Comparison of ENCODE assay signal across 1 cellular context in the genomic region with DNA sequence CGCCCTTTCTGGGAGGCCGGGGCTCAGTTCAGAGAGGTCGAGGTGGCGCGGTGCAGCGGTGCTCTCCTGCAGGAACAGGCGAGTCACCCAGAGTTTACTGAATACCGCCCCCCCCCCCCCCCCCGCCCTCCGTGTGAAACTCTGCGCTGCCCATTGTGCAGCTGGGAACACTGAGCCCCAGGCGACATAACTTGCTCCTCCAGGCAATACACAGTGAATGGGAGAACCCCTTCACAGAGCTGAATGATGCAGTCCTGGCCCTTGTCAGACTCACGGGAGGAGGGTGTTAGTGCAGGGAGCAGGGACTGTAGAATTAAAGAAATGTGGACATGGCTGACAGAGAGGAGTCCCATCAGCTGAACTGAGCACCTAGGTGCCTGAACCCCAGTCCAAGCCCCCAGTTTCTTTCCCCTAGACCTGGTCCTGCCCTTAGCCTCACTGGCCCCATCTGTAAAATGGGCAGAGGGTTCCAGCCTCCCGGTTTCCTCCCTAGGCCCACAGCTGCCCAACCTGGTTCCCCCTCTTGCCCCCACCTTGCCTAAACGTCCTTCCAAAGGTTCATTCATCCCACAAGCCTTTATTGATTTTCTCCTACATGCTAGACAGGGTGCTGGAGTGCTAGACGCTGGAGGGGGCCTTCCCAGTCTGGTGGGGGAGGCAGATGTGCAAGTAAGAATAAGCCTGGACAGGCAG.
TF ChIP-seq lines count a peak whose summit lies in the region.

No MANE protein-coding gene starts in this region.

TF ChIP-seq in HepG2, 621 proteins besides CTCF, POLR2A, EP300 and RAD21 (continued from another document and continues in another):
- TF ChIP-seq, protein P1, sequence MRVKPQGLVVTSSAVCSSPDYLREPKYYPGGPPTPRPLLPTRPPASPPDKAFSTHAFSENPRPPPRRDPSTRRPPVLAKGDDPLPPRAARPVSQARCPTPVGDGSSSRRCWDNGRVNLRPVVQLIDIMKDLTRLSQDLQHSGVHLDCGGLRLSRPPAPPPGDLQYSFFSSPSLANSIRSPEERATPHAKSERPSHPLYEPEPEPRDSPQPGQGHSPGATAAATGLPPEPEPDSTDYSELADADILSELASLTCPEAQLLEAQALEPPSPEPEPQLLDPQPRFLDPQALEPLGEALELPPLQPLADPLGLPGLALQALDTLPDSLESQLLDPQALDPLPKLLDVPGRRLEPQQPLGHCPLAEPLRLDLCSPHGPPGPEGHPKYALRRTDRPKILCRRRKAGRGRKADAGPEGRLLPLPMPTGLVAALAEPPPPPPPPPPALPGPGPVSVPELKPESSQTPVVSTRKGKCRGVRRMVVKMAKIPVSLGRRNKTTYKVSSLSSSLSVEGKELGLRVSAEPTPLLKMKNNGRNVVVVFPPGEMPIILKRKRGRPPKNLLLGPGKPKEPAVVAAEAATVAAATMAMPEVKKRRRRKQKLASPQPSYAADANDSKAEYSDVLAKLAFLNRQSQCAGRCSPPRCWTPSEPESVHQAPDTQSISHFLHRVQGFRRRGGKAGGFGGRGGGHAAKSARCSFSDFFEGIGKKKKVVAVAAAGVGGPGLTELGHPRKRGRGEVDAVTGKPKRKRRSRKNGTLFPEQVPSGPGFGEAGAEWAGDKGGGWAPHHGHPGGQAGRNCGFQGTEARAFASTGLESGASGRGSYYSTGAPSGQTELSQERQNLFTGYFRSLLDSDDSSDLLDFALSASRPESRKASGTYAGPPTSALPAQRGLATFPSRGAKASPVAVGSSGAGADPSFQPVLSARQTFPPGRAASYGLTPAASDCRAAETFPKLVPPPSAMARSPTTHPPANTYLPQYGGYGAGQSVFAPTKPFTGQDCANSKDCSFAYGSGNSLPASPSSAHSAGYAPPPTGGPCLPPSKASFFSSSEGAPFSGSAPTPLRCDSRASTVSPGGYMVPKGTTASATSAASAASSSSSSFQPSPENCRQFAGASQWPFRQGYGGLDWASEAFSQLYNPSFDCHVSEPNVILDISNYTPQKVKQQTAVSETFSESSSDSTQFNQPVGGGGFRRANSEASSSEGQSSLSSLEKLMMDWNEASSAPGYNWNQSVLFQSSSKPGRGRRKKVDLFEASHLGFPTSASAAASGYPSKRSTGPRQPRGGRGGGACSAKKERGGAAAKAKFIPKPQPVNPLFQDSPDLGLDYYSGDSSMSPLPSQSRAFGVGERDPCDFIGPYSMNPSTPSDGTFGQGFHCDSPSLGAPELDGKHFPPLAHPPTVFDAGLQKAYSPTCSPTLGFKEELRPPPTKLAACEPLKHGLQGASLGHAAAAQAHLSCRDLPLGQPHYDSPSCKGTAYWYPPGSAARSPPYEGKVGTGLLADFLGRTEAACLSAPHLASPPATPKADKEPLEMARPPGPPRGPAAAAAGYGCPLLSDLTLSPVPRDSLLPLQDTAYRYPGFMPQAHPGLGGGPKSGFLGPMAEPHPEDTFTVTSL (CRISPR knock-in tag; IDR thresholded peaks at IDR 0.05; ENCODE audit: borderline replicate concordance): no peak
- TF ChIP-seq DPF2 (CRISPR knock-in tag; IDR thresholded peaks at IDR 0.05; ENCODE audit: borderline replicate concordance, low read depth) (no peak), KDM1A (CRISPR knock-in tag; IDR thresholded peaks at IDR 0.05) (peak; percentile 98), MIXL1 (CRISPR knock-in tag; IDR thresholded peaks at IDR 0.05) (no peak), HCFC1 (IDR thresholded peaks at IDR 0.05; ENCODE audit: low read depth, low read length) (no peak), JUNB (CRISPR knock-in tag; IDR thresholded peaks at IDR 0.05; ENCODE audit: borderline replicate concordance) (0 out of 2 replicates have a peak, but pooled peaks have one; percentile 34), CREM (IDR thresholded peaks at IDR 0.05) (no peak; the same call in 1 of the 2 replicates), CREM (CRISPR knock-in tag; IDR thresholded peaks at IDR 0.05) (no peak), HDAC1 (CRISPR knock-in tag; IDR thresholded peaks at IDR 0.05) (peak; percentile 51; the same call in 1 of the 2 replicates), ZBTB7B (CRISPR knock-in tag; IDR thresholded peaks at IDR 0.05) (peak; percentile 41; the same call in 1 of the 2 replicates), FOXP1 (IDR thresholded peaks at IDR 0.05) (no peak), FOXP1 (CRISPR knock-in tag; IDR thresholded peaks at IDR 0.05) (0 out of 2 replicates have a peak, but pooled peaks have one; percentile 11), CEBPG (CRISPR knock-in tag; IDR thresholded peaks at IDR 0.05) (peak; percentile 21; the same call in 1 of the 2 replicates), ZFY (CRISPR knock-in tag; IDR thresholded peaks at IDR 0.05) (no peak), CBFB (CRISPR knock-in tag; IDR thresholded peaks at IDR 0.05) (no peak; the same call in 1 of the 2 replicates), XBP1 (CRISPR knock-in tag; IDR thresholded peaks at IDR 0.05) (no peak), FOXC1 (CRISPR knock-in tag; IDR thresholded peaks at IDR 0.05; ENCODE audit: borderline replicate concordance) (no peak), GATA4 (IDR thresholded peaks at IDR 0.05; ENCODE audit: borderline replicate concordance, low read depth) (no peak), ARNT2 (CRISPR knock-in tag; IDR thresholded peaks at IDR 0.05; ENCODE audit: low read depth) (no peak), MXD4 (CRISPR knock-in tag; IDR thresholded peaks at IDR 0.05) (no peak), ASH2L (IDR thresholded peaks at IDR 0.05; ENCODE audit: insufficient read length, low read depth, low read length) (peak; percentile 58), ZMYM2 (CRISPR knock-in tag; IDR thresholded peaks at IDR 0.05) (peak; percentile 80; the same call in 1 of the 2 replicates), ONECUT2 (CRISPR knock-in tag; IDR thresholded peaks at IDR 0.05) (peak; percentile 95), SOX13 (IDR thresholded peaks at IDR 0.05) (no peak), SOX13 (CRISPR knock-in tag; conservative IDR thresholded peaks at IDR 0.05 in 1 of 2, IDR thresholded peaks at IDR 0.05 in 1 of 2) (0 out of 4 replicates have a peak, but pooled peaks of 1 of the 2 experiments have one; percentile 4), ZNF780A (CRISPR knock-in tag; IDR thresholded peaks at IDR 0.05) (0 out of 2 replicates have a peak, but pooled peaks have one; percentile 26), HNF4G (IDR thresholded peaks at IDR 0.05; ENCODE audit: borderline replicate concordance, low read depth, low read length) (peak; percentile 60; the same call in 1 of the 2 replicates), HNF4G (CRISPR knock-in tag; IDR thresholded peaks at IDR 0.05; ENCODE audit: borderline replicate concordance, low read depth) (no peak), SMAD9 (CRISPR knock-in tag; IDR thresholded peaks at IDR 0.05) (no peak), ZNF292 (CRISPR knock-in tag; IDR thresholded peaks at IDR 0.05; ENCODE audit: borderline replicate concordance, low read depth) (peak; percentile 16; the same call in 1 of the 2 replicates), PHF20 (CRISPR knock-in tag; IDR thresholded peaks at IDR 0.05) (0 out of 2 replicates have a peak, but pooled peaks have one; percentile 24), AGO2 (optimal IDR thresholded peaks at IDR 0.05; ENCODE audit: low read depth, low read length) (no peak), NFKB2 (CRISPR knock-in tag; IDR thresholded peaks at IDR 0.05; ENCODE audit: borderline replicate concordance) (0 out of 2 replicates have a peak, but pooled peaks have one; percentile 3), SSRP1 (CRISPR knock-in tag; IDR thresholded peaks at IDR 0.05) (0 out of 2 replicates have a peak, but pooled peaks have one; percentile 57), MZF1 (CRISPR knock-in tag; IDR thresholded peaks at IDR 0.05; ENCODE audit: borderline replicate concordance) (no peak), SP4 (CRISPR knock-in tag; IDR thresholded peaks at IDR 0.05) (no peak), JARID2 (CRISPR knock-in tag; IDR thresholded peaks at IDR 0.05; ENCODE audit: insufficient replicate concordance) (no peak), NR3C1 (CRISPR knock-in tag; IDR thresholded peaks at IDR 0.05) (no peak), HMG20A (CRISPR knock-in tag; IDR thresholded peaks at IDR 0.05; ENCODE audit: borderline replicate concordance) (0 out of 2 replicates have a peak, but pooled peaks have one; percentile 9)
- TF ChIP-seq, protein P2, sequence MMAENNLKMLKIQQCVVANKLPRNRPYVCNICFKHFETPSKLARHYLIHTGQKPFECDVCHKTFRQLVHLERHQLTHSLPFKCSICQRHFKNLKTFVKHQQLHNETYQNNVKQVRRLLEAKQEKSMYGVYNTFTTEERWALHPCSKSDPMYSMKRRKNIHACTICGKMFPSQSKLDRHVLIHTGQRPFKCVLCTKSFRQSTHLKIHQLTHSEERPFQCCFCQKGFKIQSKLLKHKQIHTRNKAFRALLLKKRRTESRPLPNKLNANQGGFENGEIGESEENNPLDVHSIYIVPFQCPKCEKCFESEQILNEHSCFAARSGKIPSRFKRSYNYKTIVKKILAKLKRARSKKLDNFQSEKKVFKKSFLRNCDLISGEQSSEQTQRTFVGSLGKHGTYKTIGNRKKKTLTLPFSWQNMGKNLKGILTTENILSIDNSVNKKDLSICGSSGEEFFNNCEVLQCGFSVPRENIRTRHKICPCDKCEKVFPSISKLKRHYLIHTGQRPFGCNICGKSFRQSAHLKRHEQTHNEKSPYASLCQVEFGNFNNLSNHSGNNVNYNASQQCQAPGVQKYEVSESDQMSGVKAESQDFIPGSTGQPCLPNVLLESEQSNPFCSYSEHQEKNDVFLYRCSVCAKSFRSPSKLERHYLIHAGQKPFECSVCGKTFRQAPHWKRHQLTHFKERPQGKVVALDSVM (CRISPR knock-in tag; IDR thresholded peaks at IDR 0.05): peak; percentile 38
- TF ChIP-seq, protein P3, sequence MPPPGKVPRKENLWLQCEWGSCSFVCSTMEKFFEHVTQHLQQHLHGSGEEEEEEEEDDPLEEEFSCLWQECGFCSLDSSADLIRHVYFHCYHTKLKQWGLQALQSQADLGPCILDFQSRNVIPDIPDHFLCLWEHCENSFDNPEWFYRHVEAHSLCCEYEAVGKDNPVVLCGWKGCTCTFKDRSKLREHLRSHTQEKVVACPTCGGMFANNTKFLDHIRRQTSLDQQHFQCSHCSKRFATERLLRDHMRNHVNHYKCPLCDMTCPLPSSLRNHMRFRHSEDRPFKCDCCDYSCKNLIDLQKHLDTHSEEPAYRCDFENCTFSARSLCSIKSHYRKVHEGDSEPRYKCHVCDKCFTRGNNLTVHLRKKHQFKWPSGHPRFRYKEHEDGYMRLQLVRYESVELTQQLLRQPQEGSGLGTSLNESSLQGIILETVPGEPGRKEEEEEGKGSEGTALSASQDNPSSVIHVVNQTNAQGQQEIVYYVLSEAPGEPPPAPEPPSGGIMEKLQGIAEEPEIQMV (CRISPR knock-in tag; IDR thresholded peaks at IDR 0.05; ENCODE audit: low read depth): no peak
- TF ChIP-seq, protein P4, sequence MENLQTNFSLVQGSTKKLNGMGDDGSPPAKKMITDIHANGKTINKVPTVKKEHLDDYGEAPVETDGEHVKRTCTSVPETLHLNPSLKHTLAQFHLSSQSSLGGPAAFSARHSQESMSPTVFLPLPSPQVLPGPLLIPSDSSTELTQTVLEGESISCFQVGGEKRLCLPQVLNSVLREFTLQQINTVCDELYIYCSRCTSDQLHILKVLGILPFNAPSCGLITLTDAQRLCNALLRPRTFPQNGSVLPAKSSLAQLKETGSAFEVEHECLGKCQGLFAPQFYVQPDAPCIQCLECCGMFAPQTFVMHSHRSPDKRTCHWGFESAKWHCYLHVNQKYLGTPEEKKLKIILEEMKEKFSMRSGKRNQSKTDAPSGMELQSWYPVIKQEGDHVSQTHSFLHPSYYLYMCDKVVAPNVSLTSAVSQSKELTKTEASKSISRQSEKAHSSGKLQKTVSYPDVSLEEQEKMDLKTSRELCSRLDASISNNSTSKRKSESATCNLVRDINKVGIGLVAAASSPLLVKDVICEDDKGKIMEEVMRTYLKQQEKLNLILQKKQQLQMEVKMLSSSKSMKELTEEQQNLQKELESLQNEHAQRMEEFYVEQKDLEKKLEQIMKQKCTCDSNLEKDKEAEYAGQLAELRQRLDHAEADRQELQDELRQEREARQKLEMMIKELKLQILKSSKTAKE (CRISPR knock-in tag; IDR thresholded peaks at IDR 0.05; ENCODE audit: borderline replicate concordance): peak; percentile 46; the same call in 1 of the 2 replicates
- TF ChIP-seq, protein P5, sequence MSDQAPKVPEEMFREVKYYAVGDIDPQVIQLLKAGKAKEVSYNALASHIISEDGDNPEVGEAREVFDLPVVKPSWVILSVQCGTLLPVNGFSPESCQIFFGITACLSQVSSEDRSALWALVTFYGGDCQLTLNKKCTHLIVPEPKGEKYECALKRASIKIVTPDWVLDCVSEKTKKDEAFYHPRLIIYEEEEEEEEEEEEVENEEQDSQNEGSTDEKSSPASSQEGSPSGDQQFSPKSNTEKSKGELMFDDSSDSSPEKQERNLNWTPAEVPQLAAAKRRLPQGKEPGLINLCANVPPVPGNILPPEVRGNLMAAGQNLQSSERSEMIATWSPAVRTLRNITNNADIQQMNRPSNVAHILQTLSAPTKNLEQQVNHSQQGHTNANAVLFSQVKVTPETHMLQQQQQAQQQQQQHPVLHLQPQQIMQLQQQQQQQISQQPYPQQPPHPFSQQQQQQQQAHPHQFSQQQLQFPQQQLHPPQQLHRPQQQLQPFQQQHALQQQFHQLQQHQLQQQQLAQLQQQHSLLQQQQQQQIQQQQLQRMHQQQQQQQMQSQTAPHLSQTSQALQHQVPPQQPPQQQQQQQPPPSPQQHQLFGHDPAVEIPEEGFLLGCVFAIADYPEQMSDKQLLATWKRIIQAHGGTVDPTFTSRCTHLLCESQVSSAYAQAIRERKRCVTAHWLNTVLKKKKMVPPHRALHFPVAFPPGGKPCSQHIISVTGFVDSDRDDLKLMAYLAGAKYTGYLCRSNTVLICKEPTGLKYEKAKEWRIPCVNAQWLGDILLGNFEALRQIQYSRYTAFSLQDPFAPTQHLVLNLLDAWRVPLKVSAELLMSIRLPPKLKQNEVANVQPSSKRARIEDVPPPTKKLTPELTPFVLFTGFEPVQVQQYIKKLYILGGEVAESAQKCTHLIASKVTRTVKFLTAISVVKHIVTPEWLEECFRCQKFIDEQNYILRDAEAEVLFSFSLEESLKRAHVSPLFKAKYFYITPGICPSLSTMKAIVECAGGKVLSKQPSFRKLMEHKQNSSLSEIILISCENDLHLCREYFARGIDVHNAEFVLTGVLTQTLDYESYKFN (CRISPR knock-in tag; conservative IDR thresholded peaks at IDR 0.05): peak; percentile 75
- TF ChIP-seq, protein P6, sequence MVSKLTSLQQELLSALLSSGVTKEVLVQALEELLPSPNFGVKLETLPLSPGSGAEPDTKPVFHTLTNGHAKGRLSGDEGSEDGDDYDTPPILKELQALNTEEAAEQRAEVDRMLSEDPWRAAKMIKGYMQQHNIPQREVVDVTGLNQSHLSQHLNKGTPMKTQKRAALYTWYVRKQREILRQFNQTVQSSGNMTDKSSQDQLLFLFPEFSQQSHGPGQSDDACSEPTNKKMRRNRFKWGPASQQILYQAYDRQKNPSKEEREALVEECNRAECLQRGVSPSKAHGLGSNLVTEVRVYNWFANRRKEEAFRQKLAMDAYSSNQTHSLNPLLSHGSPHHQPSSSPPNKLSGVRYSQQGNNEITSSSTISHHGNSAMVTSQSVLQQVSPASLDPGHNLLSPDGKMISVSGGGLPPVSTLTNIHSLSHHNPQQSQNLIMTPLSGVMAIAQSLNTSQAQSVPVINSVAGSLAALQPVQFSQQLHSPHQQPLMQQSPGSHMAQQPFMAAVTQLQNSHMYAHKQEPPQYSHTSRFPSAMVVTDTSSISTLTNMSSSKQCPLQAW (CRISPR knock-in tag; IDR thresholded peaks at IDR 0.05): no peak
- TF ChIP-seq, protein P7, sequence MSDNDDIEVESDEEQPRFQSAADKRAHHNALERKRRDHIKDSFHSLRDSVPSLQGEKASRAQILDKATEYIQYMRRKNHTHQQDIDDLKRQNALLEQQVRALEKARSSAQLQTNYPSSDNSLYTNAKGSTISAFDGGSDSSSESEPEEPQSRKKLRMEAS (IDR thresholded peaks at IDR 0.05): peak; percentile 60; the same call in 1 of the 2 replicates
- TF ChIP-seq, protein P8, sequence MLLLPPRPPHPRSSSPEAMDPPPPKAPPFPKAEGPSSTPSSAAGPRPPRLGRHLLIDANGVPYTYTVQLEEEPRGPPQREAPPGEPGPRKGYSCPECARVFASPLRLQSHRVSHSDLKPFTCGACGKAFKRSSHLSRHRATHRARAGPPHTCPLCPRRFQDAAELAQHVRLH (CRISPR knock-in tag; IDR thresholded peaks at IDR 0.05; ENCODE audit: borderline replicate concordance, low read depth): no peak
